ENCODE assay signal across 9 cellular contexts in genomic region chr1:211526101-211526500, GRCh38. TPM values are rescaled to one million over a fixed set of nuclear protein-coding genes. Genes with fewer than 3 reads are reported as not detected.
"Had no signal": no experiment of that assay in that cellular context is flagged by ENCODE, and none has a peak within 500 bp of the region (broad histone marks: within the 10 kb centered on the region; RNA-seq: fewer than 3 reads in every experiment).

No MANE protein-coding gene starts in this region.

- H3K4me1 ChIP-seq: HAP-1 had no signal

- FAIRE-seq: HTR-8/SVneo had no signal

- ATAC-seq: HCT116 had no signal

- H3K36me3 ChIP-seq: HAP-1 had no signal

- H3K27ac ChIP-seq: GM23248 had no signal

- H2AFZ ChIP-seq: GM23248 had no signal

- H3K9me3 ChIP-seq: HAP-1 had no signal

- DNase-seq: GM23248, GOT3, H7, IMR-90, KBM-7 had no signal

- H3K4me3 ChIP-seq: GM23248, HAP-1 had no signal

- H3K9ac ChIP-seq: GM23248 had no signal

RNA-seq across cellular contexts. Expression of gene RD3, which starts 34.1 kb away (rescaled TPM):
- total RNA-seq: GM23248, H7, HT-29, IMR-90 had no signal
- polyA plus RNA-seq: GM23248, IMR-90 had no signal
